ENCODE assay signal across 15 cellular contexts in the genomic region with DNA sequence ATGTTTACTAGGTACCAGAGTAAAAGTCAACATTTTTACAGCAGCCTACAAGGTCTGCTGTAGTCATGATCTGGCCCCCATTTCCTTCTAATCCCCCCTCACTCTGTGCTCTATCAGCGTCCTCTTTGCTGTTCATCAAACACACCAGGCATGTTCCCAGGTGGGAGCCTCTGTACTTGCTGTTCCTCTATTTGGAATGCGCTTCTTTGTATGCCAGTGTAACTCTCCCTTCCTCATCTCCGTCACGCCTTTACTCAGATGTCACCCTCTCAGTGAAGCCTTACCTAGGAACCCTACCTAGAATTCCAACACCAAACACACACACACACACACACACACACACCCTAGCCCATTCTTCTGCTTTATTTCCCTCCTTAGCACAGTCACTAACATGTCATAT.
"Had no signal": no experiment of that assay in that cellular context is flagged by ENCODE, and none has a peak within 500 bp of the region (broad histone marks: within the 10 kb centered on the region; RNA-seq: fewer than 3 reads in every experiment).

No MANE protein-coding gene starts in this region.

- H3K27ac ChIP-seq: adrenal gland, heart right ventricle, parathyroid adenoma, thyroid gland had no signal

- DNase-seq: activated CD4-positive, alpha-beta memory T cell treated with anti-CD3 and anti-CD28 coated beads for 36 hours; activated CD4-positive, CD25-positive, alpha-beta regulatory T cell treated with anti-CD3 and anti-CD28 coated beads, Interleukin-2, amount 50 U/mL, for 72 hours; activated CD8-positive, alpha-beta memory T cell treated with anti-CD3 and anti-CD28 coated beads, Interleukin-2, amount 50 U/mL, for 4 hours; activated naive CD4-positive, alpha-beta T cell treated with anti-CD3 and anti-CD28 coated beads, Interleukin-2, amount 10 ng/mL, durations not matched to agents 7 days and 5 days; adrenal gland; central memory CD4-positive, alpha-beta T cell; cortex of kidney; effector memory CD4-positive, alpha-beta T cell; heart right ventricle; left lung; mesenchymal stem cell; stimulated activated CD4-positive, alpha-beta T cell treated with anti-CD3 and anti-CD28 coated beads, Interleukin-4, amount 100 ng/mL, for 4 hours; thyroid gland had no signal

- H3K4me3 ChIP-seq: adrenal gland, heart right ventricle, left lung, thyroid gland had no signal

- H2AFZ ChIP-seq: parathyroid adenoma had no signal

- H3K27me3 ChIP-seq: adrenal gland, heart right ventricle, left lung, thyroid gland had no signal

- H3K27me3 Mint-ChIP-seq: activated CD4-positive, alpha-beta memory T cell treated with anti-CD3 and anti-CD28 coated beads for 36 hours; activated naive CD4-positive, alpha-beta T cell treated with anti-CD3 and anti-CD28 coated beads, Interleukin-2, amount 10 ng/mL, durations not matched to agents 7 days and 5 days had no signal

- H3K27ac Mint-ChIP-seq: activated CD4-positive, alpha-beta memory T cell treated with anti-CD3 and anti-CD28 coated beads for 36 hours; activated naive CD4-positive, alpha-beta T cell treated with anti-CD3 and anti-CD28 coated beads, Interleukin-2, amount 10 ng/mL, durations not matched to agents 7 days and 5 days had no signal

- H3K9me3 Mint-ChIP-seq: activated CD4-positive, alpha-beta memory T cell treated with anti-CD3 and anti-CD28 coated beads for 36 hours; activated naive CD4-positive, alpha-beta T cell treated with anti-CD3 and anti-CD28 coated beads, Interleukin-2, amount 10 ng/mL, durations not matched to agents 7 days and 5 days; neural crest cell had no signal

- H3K4me1 ChIP-seq: parathyroid adenoma had no signal

- H3K4me3 Mint-ChIP-seq: activated CD4-positive, alpha-beta memory T cell treated with anti-CD3 and anti-CD28 coated beads for 36 hours; activated naive CD4-positive, alpha-beta T cell treated with anti-CD3 and anti-CD28 coated beads, Interleukin-2, amount 10 ng/mL, durations not matched to agents 7 days and 5 days; neural crest cell had no signal

- H3K36me3 ChIP-seq: thyroid gland had no signal

- ATAC-seq: heart right ventricle, left lung had no signal
